Comparison of ENCODE assay signal across 21 cellular contexts in the genomic region with DNA sequence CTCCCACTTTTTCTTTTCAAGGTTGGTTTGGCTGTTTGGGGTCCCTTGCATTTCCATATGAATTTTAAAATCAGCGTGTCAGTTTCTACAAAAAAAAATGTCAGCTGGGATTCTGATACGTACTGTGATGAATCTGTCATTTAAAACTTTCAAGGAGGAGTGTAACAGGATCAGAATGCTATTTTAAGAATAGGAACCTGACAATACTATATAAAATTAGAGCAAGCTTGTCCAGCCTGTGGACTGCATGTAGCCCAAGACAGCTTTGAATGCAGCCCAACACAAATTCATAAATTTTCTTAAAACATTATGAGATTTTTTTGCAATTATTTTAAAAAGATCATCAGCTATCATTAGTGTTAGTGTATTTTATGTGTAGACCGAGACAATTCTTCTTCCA. TPM values are rescaled to one million over a fixed set of nuclear protein-coding genes. Genes with fewer than 3 reads are reported as not detected.
DNase-seq lines count a peak whose midpoint lies in the region; ATAC-seq, FAIRE-seq and TF ChIP-seq lines count a peak whose summit lies in the region.
"Had no signal": no experiment of that assay in that cellular context is flagged by ENCODE, and none has a peak within 500 bp of the region (broad histone marks: within the 10 kb centered on the region; RNA-seq: fewer than 3 reads in every experiment).

No MANE protein-coding gene starts in this region.

- ATAC-seq in Right ventricle myocardium inferior (no peak), psoas muscle (peak; percentile 73 to 80 (median 76)), HG03139 (IDR thresholded peaks at IDR 0.05; ENCODE audit: unreplicated experiment) (no peak)
- ATAC-seq: CD8-positive, alpha-beta T cell; GM23338; HCT116; HepG2 had no signal

- H3K4me3 ChIP-seq in cardiac muscle cell (no peak overlapping the region), left ventricle myocardium inferior (no peak overlapping the region), psoas muscle (no peak overlapping the region)
- H3K4me3 ChIP-seq: BLaER1 treated with 17β-estradiol and CSF1 and Interleukin-3, amounts not matched to agents 10 nM and 100 nM; GM23338 had no signal

- intact Hi-C loops in Right ventricle myocardium inferior (cut with DNase I), result no loop called here
- intact Hi-C loops in left ventricle myocardium inferior (cut with micrococcal nuclease), result no loop called here
- intact Hi-C loops in psoas muscle (cut with DNase I), result no loop called here

- peak; percentile 76 for FAIRE-seq in GM19239 (lab: Jason Lieb, UNC)
- FAIRE-seq: G401.6, HepG2 had no signal

- H3K36me3 ChIP-seq in cardiac muscle cell (no peaks in the 10 kb centered on the region), left ventricle myocardium inferior (peaks cover 3% of the 10 kb centered on the region), psoas muscle (ENCODE audit: insufficient read depth in 1 of 2, low read depth in 1 of 2) (no peaks in the 10 kb centered on the region)

- DNase-seq in cardiac muscle cell (ENCODE audit: low read depth in 1 of 2, low spot score in 1 of 2) (no peak), Right ventricle myocardium inferior (ENCODE audit: missing footprints) (no peak), GM19239 (ENCODE audit: insufficient read length, low spot score) (no peak), left ventricle myocardium inferior (no peak), psoas muscle (no peak), G401 (ENCODE audit: low spot score) (no peak), kidney tubule cell (ENCODE audit: low spot score) (no peak)
- DNase-seq: Calu3; CD8-positive, alpha-beta T cell; DMS 273 treated with DMSO at 0.1 percent for 48 hours; DMS53; DND-41; EL; H7; HFFc6 had no signal

- H3K27me3 ChIP-seq in cardiac muscle cell (no peaks in the 10 kb centered on the region), left ventricle myocardium inferior (ENCODE audit: low read depth) (no peaks in the 10 kb centered on the region), psoas muscle (ENCODE audit: insufficient read depth in 3 of 3, low read length in 2 of 3) (peaks cover 0 to 5% (median 0%) of the 10 kb centered on the region in 3 donors)

- H3K9me3 ChIP-seq in cardiac muscle cell (ENCODE audit: low read depth), result no peaks in the 10 kb centered on the region
- H3K9me3 ChIP-seq in left ventricle myocardium inferior (replicated peaks), result no peaks in the 10 kb centered on the region
- no peaks in the 10 kb centered on the region for H3K9me3 ChIP-seq in psoas muscle

- WGBS in psoas muscle, 3 donors, result 36 to 52% (median 36%) methylated on average over 3 of the region's 3 CpGs

- H3K27ac ChIP-seq in cardiac muscle cell, result peak overlapping the region; percentile 19
- peak overlapping the region; percentile 70 for H3K27ac ChIP-seq in left ventricle myocardium inferior (replicated peaks)
- H3K27ac ChIP-seq in psoas muscle, result peak overlapping the region; percentile 82

- in situ Hi-C loops in G401 (cut with HindIII; ENCODE audit: low sequenced_read_pairs), result no loop called here

- H3K4me1 ChIP-seq in cardiac muscle cell (ENCODE audit: low read depth) (peaks cover 8% of the 10 kb centered on the region), left ventricle myocardium inferior (peaks cover 11% of the 10 kb centered on the region), psoas muscle (peaks cover 8% of the 10 kb centered on the region)

- TF ChIP-seq CTCF in cardiac muscle cell (IDR thresholded peaks at IDR 0.05; ENCODE audit: low read depth, low read length) (no peak), left ventricle myocardium inferior (IDR thresholded peaks at IDR 0.05; ENCODE audit: borderline replicate concordance) (no peak), psoas muscle (IDR thresholded peaks at IDR 0.05) (no peak)

RNA-seq across cellular contexts. Expression of gene TMEM164, which starts 56.5 kb away (rescaled TPM):
- total RNA-seq in cardiac muscle cell, result 28.3 and 70.3 TPM in 2 replicates
- 5.2 and 6.8 TPM in 2 replicates for polyA plus RNA-seq in cardiac muscle cell
- 53.6 TPM for total RNA-seq in Right ventricle myocardium inferior
- 48.3 TPM for total RNA-seq in left ventricle myocardium inferior
- total RNA-seq in psoas muscle, result 10 to 100 TPM; 27.0 to 42.4 (median 38.4) TPM
- 10 to 100 TPM; 14.5 to 31.7 (median 23.1) TPM for polyA plus RNA-seq in psoas muscle
- total RNA-seq in G401 (2014; rRNA removed; shearing (Covaris generic)), result 5.9 and 7.0 TPM in 2 replicates

Comparison
In these comparisons a context has a peak if more than half of its experiments do, and no peak if none do; other contexts are left out.
1. H3K27ac ChIP-seq: peak in every context shown above with its lines; median percentile 82 in psoas muscle; 70 in left ventricle myocardium inferior; 19 in cardiac muscle cell.
2. ATAC-seq: peak in psoas muscle (4 of 4); none in Right ventricle myocardium inferior (single experiment) and HG03139 (single experiment).